8 cellular contexts compared by ENCODE assay signal in genomic region chr19:45692187-45693111, GRCh38. TPM values are rescaled to one million over a fixed set of nuclear protein-coding genes. Genes with fewer than 3 reads are reported as not detected.
DNase-seq lines count a peak whose midpoint lies in the region; ATAC-seq and TF ChIP-seq lines count a peak whose summit lies in the region.

TSS of gene QPCTL (plus strand) at chr19:45692666. CDS start at chr19:45692704, 38 bp downstream.

- ATAC-seq in GM18498 (IDR thresholded peaks at IDR 0.05; ENCODE audit: unreplicated experiment) (peak; percentile 85), HG02938 (IDR thresholded peaks at IDR 0.05; ENCODE audit: unreplicated experiment) (peak; percentile 84), psoas muscle (peak; percentile 91 to 95 (median 93))

- H3K27me3 ChIP-seq in right atrium auricular region (no peaks in the 10 kb centered on the region), psoas muscle (ENCODE audit: insufficient read depth in 3 of 3, low read length in 2 of 3) (no peaks in the 10 kb centered on the region), uterus (no peaks in the 10 kb centered on the region)

- WGBS in psoas muscle, 3 donors, result 0% methylated on average over 59 to 70 of the region's 70 CpGs

- TF ChIP-seq POLR2A in uterus (IDR thresholded peaks at IDR 0.05), result peak; percentile 55 to 62

- no peaks in the 10 kb centered on the region for H3K9me3 ChIP-seq in right atrium auricular region
- no peaks in the 10 kb centered on the region for H3K9me3 ChIP-seq in psoas muscle
- no peaks in the 10 kb centered on the region for H3K9me3 ChIP-seq in uterus

- H3K27ac ChIP-seq in right atrium auricular region (peak within 1 kb of the TSS; percentile 86 to 92), psoas muscle (peak within 1 kb of the TSS; percentile 93), uterus (peak within 1 kb of the TSS; percentile 88 to 90)

- H3K4me1 ChIP-seq in right atrium auricular region, result peaks cover 0 to 19% of the 10 kb centered on the region in 2 donors
- H3K4me1 ChIP-seq in psoas muscle, result peaks cover 11% of the 10 kb centered on the region
- H3K4me1 ChIP-seq in uterus, result no peaks in the 10 kb centered on the region

- DNase-seq in NCI-H187 (lab: John Stamatoyannopoulos, UW), result peak; percentile 99 to 100
- DNase-seq in T-helper 2 cell, result peak; percentile 85 to 100 (median 96)
- DNase-seq in anterior cingulate cortex (lab: John Stamatoyannopoulos, UW), result peak; percentile 88 to 100 (median 99)
- peak; percentile 98 for DNase-seq in right atrium auricular region (ENCODE audit: low spot score)
- DNase-seq in psoas muscle, result peak; percentile 97 to 98
- peak; percentile 93 to 97 for DNase-seq in uterus

- H3K36me3 ChIP-seq in right atrium auricular region (peaks cover 20% of the 10 kb centered on the region), psoas muscle (ENCODE audit: insufficient read depth in 1 of 2, low read depth in 1 of 2) (peaks cover 0 to 33% of the 10 kb centered on the region in 2 donors), uterus (no peaks in the 10 kb centered on the region)

- peak within 1 kb of the TSS; percentile 81 to 85 for H3K4me3 ChIP-seq in right atrium auricular region
- peak within 1 kb of the TSS; percentile 93 for H3K4me3 ChIP-seq in psoas muscle
- peak within 1 kb of the TSS; percentile 77 to 82 for H3K4me3 ChIP-seq in uterus

- TF ChIP-seq CTCF in right atrium auricular region (IDR thresholded peaks at IDR 0.05), result no peak
- no peak for TF ChIP-seq CTCF in psoas muscle (IDR thresholded peaks at IDR 0.05)
- TF ChIP-seq CTCF in uterus (IDR thresholded peaks at IDR 0.05), result peak in 1 of 4 experiments; percentile 25

- intact Hi-C loops in psoas muscle (cut with DNase I), result no loop called here
- intact Hi-C loops in uterus (cut with DNase I; ENCODE audit: low total_unique reads), result no loop called here

RNA-seq across cellular contexts. Expression of gene QPCTL, which starts in this region (rescaled TPM):
- total RNA-seq in right atrium auricular region (1 to 10 TPM; 2.4 to 3.0 TPM), psoas muscle (1 to 10 TPM in 2 of 4 donors, under 1 TPM in 2; 0.84 to 1.6 (median 1.1) TPM), uterus (10 to 100 TPM in 1 of 4 donors, 1 to 10 TPM in 2, not detected in 1; 6.5 to 18.2 (median 9.5) TPM)
- polyA plus RNA-seq in psoas muscle, result 1 to 10 TPM in 1 of 3 donors, under 1 TPM in 2; 0.41 to 1.6 (median 0.84) TPM

Comparison
In these comparisons a context has a peak if more than half of its experiments do, and no peak if none do; other contexts are left out.
1. Peak in every context shown above with its lines: DNase-seq, ATAC-seq, H3K4me3 ChIP-seq and H3K27ac ChIP-seq.